In the genomic region with DNA sequence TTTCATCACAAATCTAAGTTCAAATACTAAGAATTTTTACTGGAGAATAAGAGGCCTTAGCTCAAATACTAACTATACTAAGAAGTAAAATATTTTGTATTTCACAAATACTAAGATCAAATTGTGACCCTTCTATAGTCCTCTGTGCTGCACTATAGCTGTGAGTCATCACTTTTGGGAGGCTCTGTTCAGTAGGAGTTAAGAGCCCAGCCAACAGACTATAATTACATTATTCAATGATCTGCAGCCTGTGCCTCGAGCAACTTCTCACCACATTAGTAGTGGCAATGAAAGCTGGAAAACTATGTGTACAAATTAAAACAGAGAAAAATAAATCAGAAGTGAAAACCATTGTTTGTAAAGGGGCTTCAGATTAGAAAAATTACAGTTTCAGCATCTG, we compare ENCODE assay signal across 16 cellular contexts.
A peak's percentile ranks its signal among the peaks of the same experiment; 100 is the strongest.
DNase-seq lines count a peak whose midpoint lies in the region; ATAC-seq and TF ChIP-seq lines count a peak whose summit lies in the region.
"Had no signal": no experiment of that assay in that cellular context is flagged by ENCODE, and none has a peak within 500 bp of the region (broad histone marks: within the 10 kb centered on the region; RNA-seq: fewer than 3 reads in every experiment).

No MANE protein-coding gene starts in this region.

- 68 to 81% (median 71%) methylated on average over 1 of the region's 1 CpG for WGBS in stomach, 5 donors

- ATAC-seq in GM21367 (IDR thresholded peaks at IDR 0.05; ENCODE audit: unreplicated experiment): no peak
- ATAC-seq in activated T-cell treated with anti-CD3 and anti-CD28 coated beads, Interleukin-2, amount 50 U/mL, for 72 hours (replicated peaks in 1 of 2): no peak

- no peak for TF ChIP-seq EP300 in stomach (IDR thresholded peaks at IDR 0.05)

- H3K4me1 ChIP-seq in adipocyte (ENCODE audit: control insufficient read depth, insufficient read depth, low read length): no peaks in the 10 kb centered on the region
- no peaks in the 10 kb centered on the region for H3K4me1 ChIP-seq in stomach
- H3K4me1 ChIP-seq: ascending aorta, prostate gland had no signal

- no peaks in the 10 kb centered on the region for H3K36me3 Mint-ChIP-seq in activated T-cell treated with anti-CD3 and anti-CD28 coated beads, Interleukin-2, amount 50 U/mL, for 72 hours (ENCODE audit: insufficient read depth in 2 of 2)
- H3K36me3 Mint-ChIP-seq: type B pancreatic cell had no signal

- H3K4me1 Mint-ChIP-seq in activated T-cell treated with anti-CD3 and anti-CD28 coated beads, Interleukin-2, amount 50 U/mL, for 72 hours (ENCODE audit: low read depth): no peaks in the 10 kb centered on the region

- peak; percentile 9 for DNase-seq in GM03348 (ENCODE audit: low spot score)
- DNase-seq in NCI-H1105 treated with DMSO at 0.1 percent for 48 hours (lab: John Stamatoyannopoulos, UW): peak; percentile 24
- DNase-seq in adipocyte (ENCODE audit: low read depth): peak; percentile 46
- peak; percentile 8 for DNase-seq in foreskin melanocyte
- DNase-seq in stomach: no peak
- DNase-seq in activated T-cell treated with anti-CD3 and anti-CD28 coated beads, Interleukin-2, amount 50 U/mL, for 72 hours: no peak
- DNase-seq: activated CD4-positive, alpha-beta T cell treated with anti-CD3 and anti-CD28 coated beads, Interleukin-2, amount 50 U/mL, for 48 hours; C1 segment of cervical spinal cord; effector CD4-positive, alpha-beta T cell; NCI-H1048; NCI-H524 treated with DMSO at 0.1 percent for 48 hours; RPMI8226 had no signal

- no peak for TF ChIP-seq POLR2A in stomach (IDR thresholded peaks at IDR 0.05)

- no peak overlapping the region for H3K27ac Mint-ChIP-seq in activated T-cell treated with anti-CD3 and anti-CD28 coated beads, Interleukin-2, amount 50 U/mL, for 72 hours
- H3K27ac Mint-ChIP-seq: type B pancreatic cell had no signal

- intact Hi-C loops in stomach (cut with DNase I; ENCODE audit: low total_unique reads): no loop called here

- H3K9ac ChIP-seq in adipocyte (ENCODE audit: low read length): no peak overlapping the region

- no peak overlapping the region for H3K4me3 Mint-ChIP-seq in activated T-cell treated with anti-CD3 and anti-CD28 coated beads, Interleukin-2, amount 50 U/mL, for 72 hours
- H3K4me3 Mint-ChIP-seq: type B pancreatic cell had no signal

- no peak overlapping the region for H3K27ac ChIP-seq in stomach
- H3K27ac ChIP-seq: ascending aorta, prostate gland had no signal

- H3K9me3 ChIP-seq in adipocyte (ENCODE audit: control insufficient read depth, low read length) (no peaks in the 10 kb centered on the region), stomach (no peaks in the 10 kb centered on the region)
- H3K9me3 ChIP-seq: ascending aorta, prostate gland had no signal

- H3K27me3 ChIP-seq in adipocyte (replicated peaks; ENCODE audit: control insufficient read depth, insufficient read depth, low read length) (no peaks in the 10 kb centered on the region), stomach (no peaks in the 10 kb centered on the region)
- H3K27me3 ChIP-seq: ascending aorta had no signal

- H3K36me3 ChIP-seq in adipocyte (ENCODE audit: control insufficient read depth, insufficient read depth, low read length, severe bottlenecking) (no peaks in the 10 kb centered on the region), stomach (no peaks in the 10 kb centered on the region)
- H3K36me3 ChIP-seq: ascending aorta, prostate gland had no signal

- H3K4me3 ChIP-seq in adipocyte (ENCODE audit: low read length) (no peak overlapping the region), stomach (no peak overlapping the region)
- H3K4me3 ChIP-seq: ascending aorta, prostate gland had no signal

- H3K9me3 Mint-ChIP-seq in activated T-cell treated with anti-CD3 and anti-CD28 coated beads, Interleukin-2, amount 50 U/mL, for 72 hours: no peaks in the 10 kb centered on the region
- H3K9me3 Mint-ChIP-seq: type B pancreatic cell had no signal

- TF ChIP-seq CTCF in stomach (IDR thresholded peaks at IDR 0.05): no peak

- no peaks in the 10 kb centered on the region for H3K27me3 Mint-ChIP-seq in activated T-cell treated with anti-CD3 and anti-CD28 coated beads, Interleukin-2, amount 50 U/mL, for 72 hours (ENCODE audit: low read depth)
- H3K27me3 Mint-ChIP-seq: type B pancreatic cell had no signal

Comparison
In these comparisons a context has a peak if more than half of its experiments do, and no peak if none do; other contexts are left out.
1. DNase-seq: peak in GM03348 (single experiment), NCI-H1105 treated with DMSO at 0.1 percent for 48 hours (single experiment), adipocyte (single experiment) and foreskin melanocyte (single experiment); none in stomach (single experiment) and activated T-cell treated with anti-CD3 and anti-CD28 coated beads, Interleukin-2, amount 50 U/mL, for 72 hours (0 of 2).